ENCODE assay signal across 8 cellular contexts in genomic region chr16:28975158-28975603, GRCh38. TPM values are rescaled to one million over a fixed set of nuclear protein-coding genes. Genes with fewer than 3 reads are reported as not detected.
DNase-seq lines count a peak whose midpoint lies in the region; ATAC-seq lines count a peak whose summit lies in the region.

No MANE protein-coding gene starts in this region.

- H3K4me3 ChIP-seq in Jurkat, Clone E6-1 (ENCODE audit: low read length), result peak overlapping the region; percentile 97

- peak overlapping the region; percentile 88 for H3K4me3 Mint-ChIP-seq in dendritic cell treated with granulocyte-macrophage colony-stimulating factor and Interleukin-4, amounts not matched to agents 40 ng/mL and 50 ng/mL, for 4 days

- no peaks in the 10 kb centered on the region for H3K27me3 Mint-ChIP-seq in dendritic cell treated with granulocyte-macrophage colony-stimulating factor and Interleukin-4, amounts not matched to agents 40 ng/mL and 50 ng/mL, for 4 days

- peaks cover 52% of the 10 kb centered on the region for H3K36me3 Mint-ChIP-seq in dendritic cell treated with granulocyte-macrophage colony-stimulating factor and Interleukin-4, amounts not matched to agents 40 ng/mL and 50 ng/mL, for 4 days (ENCODE audit: low read depth)

- no peak for ATAC-seq in GM19351 (IDR thresholded peaks at IDR 0.05; ENCODE audit: unreplicated experiment)

- peaks cover 40% of the 10 kb centered on the region for H3K4me1 Mint-ChIP-seq in dendritic cell treated with granulocyte-macrophage colony-stimulating factor and Interleukin-4, amounts not matched to agents 40 ng/mL and 50 ng/mL, for 4 days (ENCODE audit: low read depth)

- no peaks in the 10 kb centered on the region for H3K9me3 Mint-ChIP-seq in dendritic cell treated with granulocyte-macrophage colony-stimulating factor and Interleukin-4, amounts not matched to agents 40 ng/mL and 50 ng/mL, for 4 days

- DNase-seq in DMS53 (lab: John Stamatoyannopoulos, UW) (peak; percentile 12), DMS53 treated with DMSO at 0.1 percent for 48 hours (lab: John Stamatoyannopoulos, UW; ENCODE audit: unreplicated experiment) (no peak), myocyte (ENCODE audit: low read depth) (peak; percentile 0), activated gamma-delta T cell treated with Interleukin-2 at 50 U/mL for 16 hours (no peak), HCEC 1CT (no peak)
- DNase-seq in Jurkat, Clone E6-1 (ENCODE audit: low read depth, low spot score), result no peak

- H3K27ac Mint-ChIP-seq in dendritic cell treated with granulocyte-macrophage colony-stimulating factor and Interleukin-4, amounts not matched to agents 40 ng/mL and 50 ng/mL, for 4 days, result peak overlapping the region; percentile 94

- intact Hi-C loops in dendritic cell treated with granulocyte-macrophage colony-stimulating factor and Interleukin-4, amounts not matched to agents 40 ng/mL and 50 ng/mL, for 4 days (cut with micrococcal nuclease), result no loop called here

RNA-seq across cellular contexts. Expression of gene SPNS1, which starts 0.6 kb away (rescaled TPM):
- polyA plus RNA-seq in Jurkat, Clone E6-1 (2012; ENCODE audit: insufficient read depth, insufficient read length), result 36.3 TPM
- 37.6 and 45.2 TPM in 2 replicates for total RNA-seq in myocyte
- 53.1 TPM for polyA plus RNA-seq in myocyte (2012)

RNA-seq across cellular contexts. Expression of gene LAT, which starts 9.7 kb away (rescaled TPM):
- 216 TPM for polyA plus RNA-seq in Jurkat, Clone E6-1 (2012; ENCODE audit: insufficient read depth, insufficient read length)
- 0.68 and 1.8 TPM in 2 replicates for total RNA-seq in myocyte
- 2.4 TPM for polyA plus RNA-seq in myocyte (2012)

RNA-seq across cellular contexts. Expression of gene NFATC2IP, which starts 24.4 kb away (rescaled TPM):
- polyA plus RNA-seq in Jurkat, Clone E6-1 (2012; ENCODE audit: insufficient read depth, insufficient read length), result 59.5 TPM
- 15.0 and 17.9 TPM in 2 replicates for total RNA-seq in myocyte
- 22.1 TPM for polyA plus RNA-seq in myocyte (2012)

RNA-seq across cellular contexts. Expression of gene CD19, which starts 43.4 kb away (rescaled TPM):
- polyA plus RNA-seq in Jurkat, Clone E6-1 (2012; ENCODE audit: insufficient read depth, insufficient read length), result not detected
- not detected in 2 replicates for total RNA-seq in myocyte
- not detected for polyA plus RNA-seq in myocyte (2012)

RNA-seq across cellular contexts. Expression of gene RABEP2, which starts 50.1 kb away (rescaled TPM):
- polyA plus RNA-seq in Jurkat, Clone E6-1 (2012; ENCODE audit: insufficient read depth, insufficient read length), result 18.7 TPM
- 36.6 and 41.5 TPM in 2 replicates for total RNA-seq in myocyte
- polyA plus RNA-seq in myocyte (2012), result 15.0 TPM

Comparison
In these comparisons a context has a peak if more than half of its experiments do, and no peak if none do; other contexts are left out.
1. DNase-seq: peak in DMS53 (single experiment) and myocyte (single experiment); none in DMS53 treated with DMSO at 0.1 percent for 48 hours (single experiment), Jurkat, Clone E6-1 (single experiment), activated gamma-delta T cell treated with Interleukin-2 at 50 U/mL for 16 hours (single experiment) and HCEC 1CT (single experiment).